Comparison of ENCODE assay signal across 1 cellular context in genomic region chr6:116664169-116664568, GRCh38. TPM values are rescaled to one million over a fixed set of nuclear protein-coding genes. Genes with fewer than 3 reads are reported as not detected.
"Had no signal": no experiment of that assay in that cellular context is flagged by ENCODE, and none has a peak within 500 bp of the region (broad histone marks: within the 10 kb centered on the region; RNA-seq: fewer than 3 reads in every experiment).

No MANE protein-coding gene starts in this region.

RNA-seq across cellular contexts. Expression of gene RSPH4A, which starts 47.9 kb away (rescaled TPM):
- total RNA-seq: epithelial cell of proximal tubule had no signal
